ENCODE assay signal across 13 cellular contexts in genomic region chr11:102462610-102463009, GRCh38. TPM values are rescaled to one million over a fixed set of nuclear protein-coding genes. Genes with fewer than 3 reads are reported as not detected.
DNase-seq lines count a peak whose midpoint lies in the region; TF ChIP-seq lines count a peak whose summit lies in the region.
"Had no signal": no experiment of that assay in that cellular context is flagged by ENCODE, and none has a peak within 500 bp of the region (broad histone marks: within the 10 kb centered on the region; RNA-seq: fewer than 3 reads in every experiment).

No MANE protein-coding gene starts in this region.

- H3K9ac ChIP-seq in mesendoderm (ENCODE audit: low read length) = no peak overlapping the region
- H3K9ac ChIP-seq: BLaER1 treated with 17β-estradiol and CSF1 and Interleukin-3, amounts not matched to agents 10 nM and 100 nM; GM23248 had no signal

- 49% methylated on average over 4 of the region's 4 CpGs for WGBS in hepatocyte (ENCODE audit: low lambda C conversion rate, missing lambda C conversion rate)
- WGBS in mesendoderm (ENCODE audit: extremely low coverage, insufficient coverage, low lambda C conversion rate) = no CpG with 5 or more reads among the region's 4 CpGs

- H4K8ac ChIP-seq in mesendoderm (ENCODE audit: low read depth, low read length) = no peak overlapping the region

- no peak for DNase-seq in activated naive CD4-positive, alpha-beta T cell (lab: John Stamatoyannopoulos, UW)
- DNase-seq in hepatocyte (ENCODE audit: low spot score) (peak; percentile 37), mesendoderm (no peak), COR-L47 (lab: John Stamatoyannopoulos, UW) (no peak), DMS79 treated with DMSO at 0.1 percent for 48 hours (lab: John Stamatoyannopoulos, UW) (no peak)
- DNase-seq in activated CD8-positive, alpha-beta memory T cell treated with anti-CD3 and anti-CD28 coated beads, Interleukin-2, amount 50 U/mL, for 48 hours = no peak
- DNase-seq: CD4-positive, CD25-positive, alpha-beta regulatory T cell; DND-41; GDM1; GM23248 had no signal

- no peaks in the 10 kb centered on the region for H3K27me3 Mint-ChIP-seq in activated naive CD4-positive, alpha-beta T cell treated with anti-CD3 and anti-CD28 coated beads, Interleukin-2, amount 50 U/mL, for 24 hours

- H3K79me1 ChIP-seq in mesendoderm (ENCODE audit: low read length) = no peaks in the 10 kb centered on the region

- H3K18ac ChIP-seq in mesendoderm (ENCODE audit: low read length) = no peak overlapping the region

- no peaks in the 10 kb centered on the region for H3K36me3 Mint-ChIP-seq in activated naive CD4-positive, alpha-beta T cell treated with anti-CD3 and anti-CD28 coated beads, Interleukin-2, amount 50 U/mL, for 24 hours
- H3K36me3 Mint-ChIP-seq: CD4-positive, CD25-positive, alpha-beta regulatory T cell had no signal

- H2BK5ac ChIP-seq in mesendoderm (ENCODE audit: low read length) = no peak overlapping the region

- H3K79me2 ChIP-seq in hepatocyte = no peaks in the 10 kb centered on the region
- H3K79me2 ChIP-seq in mesendoderm (ENCODE audit: control insufficient read depth, insufficient read depth, low read length) = no peaks in the 10 kb centered on the region

- no peak overlapping the region for H3K4me3 Mint-ChIP-seq in activated naive CD4-positive, alpha-beta T cell treated with anti-CD3 and anti-CD28 coated beads, Interleukin-2, amount 50 U/mL, for 24 hours
- H3K4me3 Mint-ChIP-seq: CD4-positive, CD25-positive, alpha-beta regulatory T cell had no signal

- no peak overlapping the region for H2AFZ ChIP-seq in hepatocyte
- H2AFZ ChIP-seq: GM23248 had no signal

- no peak overlapping the region for H2AK5ac ChIP-seq in mesendoderm (ENCODE audit: low read length)

- no peaks in the 10 kb centered on the region for H4K20me1 ChIP-seq in hepatocyte (ENCODE audit: insufficient read depth, poor library complexity, severe bottlenecking)
- H4K20me1 ChIP-seq: BLaER1 treated with 17β-estradiol and CSF1 and Interleukin-3, amounts not matched to agents 10 nM and 100 nM had no signal

- H4K5ac ChIP-seq in mesendoderm (ENCODE audit: low read length) = no peak overlapping the region

- H3K56ac ChIP-seq in mesendoderm (ENCODE audit: low read length) = no peak overlapping the region

- H3K27me3 ChIP-seq in hepatocyte (no peaks in the 10 kb centered on the region), mesendoderm (ENCODE audit: insufficient read depth, low read length, poor library complexity) (no peaks in the 10 kb centered on the region)
- H3K27me3 ChIP-seq: BLaER1 treated with 17β-estradiol and CSF1 and Interleukin-3, amounts not matched to agents 10 nM and 100 nM had no signal

- TF ChIP-seq CTCF in hepatocyte (IDR thresholded peaks at IDR 0.05; ENCODE audit: poor library complexity) = no peak

- no peaks in the 10 kb centered on the region for H3K9me2 ChIP-seq in hepatocyte (replicated peaks; ENCODE audit: insufficient read depth)

- no peak overlapping the region for H3K4ac ChIP-seq in mesendoderm (ENCODE audit: low read depth, low read length)

- H3K27ac Mint-ChIP-seq in activated naive CD4-positive, alpha-beta T cell treated with anti-CD3 and anti-CD28 coated beads, Interleukin-2, amount 50 U/mL, for 24 hours = peak overlapping the region; percentile 13
- H3K27ac Mint-ChIP-seq: CD4-positive, CD25-positive, alpha-beta regulatory T cell had no signal

- H3K27ac ChIP-seq in hepatocyte (peak overlapping the region; percentile 47), mesendoderm (ENCODE audit: low read depth, low read length) (no peak overlapping the region)
- H3K27ac ChIP-seq: 22Rv1; BLaER1 treated with 17β-estradiol and CSF1 and Interleukin-3, amounts not matched to agents 10 nM and 100 nM; GM23248 had no signal

- H2BK15ac ChIP-seq in mesendoderm (replicated peaks; ENCODE audit: low read depth) = no peak overlapping the region

- no peak overlapping the region for H3K23ac ChIP-seq in mesendoderm (ENCODE audit: low read length)

- peak overlapping the region; percentile 82 for H2BK120ac ChIP-seq in mesendoderm (ENCODE audit: low read depth, low read length)

- no peaks in the 10 kb centered on the region for H3K9me3 Mint-ChIP-seq in activated naive CD4-positive, alpha-beta T cell treated with anti-CD3 and anti-CD28 coated beads, Interleukin-2, amount 50 U/mL, for 24 hours
- H3K9me3 Mint-ChIP-seq: CD4-positive, CD25-positive, alpha-beta regulatory T cell had no signal

- no peaks in the 10 kb centered on the region for H3K9me3 ChIP-seq in hepatocyte (ENCODE audit: low read depth)

- peaks cover 18% of the 10 kb centered on the region for H3K4me1 ChIP-seq in hepatocyte (ENCODE audit: insufficient read depth)
- H3K4me1 ChIP-seq in mesendoderm (ENCODE audit: control insufficient read depth, low read depth, low read length) = no peaks in the 10 kb centered on the region

- H3K36me3 ChIP-seq in hepatocyte (replicated peaks; ENCODE audit: insufficient read depth, low read depth) (no peaks in the 10 kb centered on the region), mesendoderm (ENCODE audit: control insufficient read depth, insufficient read depth, low read length) (no peaks in the 10 kb centered on the region)
- H3K36me3 ChIP-seq: BLaER1 treated with 17β-estradiol and CSF1 and Interleukin-3, amounts not matched to agents 10 nM and 100 nM had no signal

- H3K4me3 ChIP-seq in hepatocyte (no peak overlapping the region), mesendoderm (ENCODE audit: low read length) (no peak overlapping the region)
- H3K4me3 ChIP-seq: BLaER1 treated with 17β-estradiol and CSF1 and Interleukin-3, amounts not matched to agents 10 nM and 100 nM; GM23248 had no signal

- H3K4me2 ChIP-seq in hepatocyte (no peak overlapping the region), mesendoderm (ENCODE audit: low read length) (no peak overlapping the region)
- H3K4me2 ChIP-seq: BLaER1 treated with 17β-estradiol and CSF1 and Interleukin-3, amounts not matched to agents 10 nM and 100 nM had no signal

- peaks cover 74% of the 10 kb centered on the region for H3K4me1 Mint-ChIP-seq in activated naive CD4-positive, alpha-beta T cell treated with anti-CD3 and anti-CD28 coated beads, Interleukin-2, amount 50 U/mL, for 24 hours

RNA-seq across cellular contexts. Expression of gene TMEM123, which starts 10.0 kb away (rescaled TPM):
- total RNA-seq in hepatocyte = 179 and 182 TPM in 2 replicates
- polyA plus RNA-seq in hepatocyte = 101 and 122 TPM in 2 replicates
- 71.2 TPM for polyA plus RNA-seq in mesendoderm (2013, experiment 1 of 2)
- polyA plus RNA-seq in mesendoderm (2013, experiment 2 of 2) = 71.7 TPM
